In the genomic region with DNA sequence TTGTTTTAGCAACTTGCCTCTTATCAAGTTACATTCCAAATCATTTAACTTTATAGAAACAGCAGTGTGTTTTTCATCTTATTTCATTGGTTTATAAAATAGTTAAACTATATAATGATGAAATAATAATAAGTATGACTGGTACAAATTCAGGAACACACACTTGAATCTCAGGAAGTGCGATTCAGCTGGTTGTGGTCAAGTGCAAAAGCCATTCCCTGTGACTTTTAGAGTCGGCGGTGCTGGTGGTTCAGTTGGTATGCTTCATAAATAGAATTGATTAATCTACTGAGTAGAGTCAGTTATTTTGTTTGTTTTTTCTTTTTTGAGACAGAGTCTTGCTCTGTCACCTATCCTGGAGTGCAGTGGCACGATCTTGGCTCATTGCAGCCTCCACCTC, we compare ENCODE assay signal across 24 cellular contexts. TPM values are rescaled to one million over a fixed set of nuclear protein-coding genes. Genes with fewer than 3 reads are reported as not detected.
DNase-seq lines count a peak whose midpoint lies in the region; ATAC-seq, FAIRE-seq and TF ChIP-seq lines count a peak whose summit lies in the region.
"Had no signal": no experiment of that assay in that cellular context is flagged by ENCODE, and none has a peak within 500 bp of the region (broad histone marks: within the 10 kb centered on the region; RNA-seq: fewer than 3 reads in every experiment).

No MANE protein-coding gene starts in this region.

- CTCF ChIA-PET in HEK293 (lab: Yijun Ruan, JAX) = no interaction called here
- CTCF ChIA-PET in K562 (lab: Yijun Ruan, JAX; ENCODE audit: low intra/inter-chr PET ratio) = no interaction called here
- CTCF ChIA-PET in OCI-LY7 (lab: Charles Lee; ENCODE audit: unreplicated experiment) = no interaction called here

- H3K9ac ChIP-seq in BLaER1 treated with 17β-estradiol and CSF1 and Interleukin-3, amounts not matched to agents 10 nM and 100 nM = no peak overlapping the region
- no peak overlapping the region for H3K9ac ChIP-seq in K562 (ENCODE audit: insufficient read depth in 1 of 2, low read depth in 2 of 2, low read length in 2 of 2)

- H4K20me1 ChIP-seq in BLaER1 treated with 17β-estradiol and CSF1 and Interleukin-3, amounts not matched to agents 10 nM and 100 nM = peaks cover 0 to 3% (median 0%) of the 10 kb centered on the region in 11 experiments; a peak in 2 of 22 replicates
- no peaks in the 10 kb centered on the region for H4K20me1 ChIP-seq in K562 (replicated peaks; ENCODE audit: control insufficient read depth, insufficient read depth, low read length)
- H4K20me1 ChIP-seq in OCI-LY7 (ENCODE audit: insufficient read depth, low read length) = no peaks in the 10 kb centered on the region

- BruUV-seq in K562 (replicated peaks; lab: Mats Ljungman, UMichigan) (no TSS peak), OCI-LY7 (replicated peaks; lab: Mats Ljungman, UMichigan) (no TSS peak)

- no peak for DNase-seq in K562 (ENCODE audit: extremely low read depth in 1 of 4, low spot score in 3 of 4)
- DNase-seq in foreskin fibroblast = no peak
- no peak for DNase-seq in SK-N-DZ (ENCODE audit: low spot score)
- no peak for DNase-seq in OCI-LY7 (ENCODE audit: low spot score)
- DNase-seq in aorta = no peak
- DNase-seq: activated CD8-positive, alpha-beta T cell treated with anti-CD3 and anti-CD28 coated beads for 36 hours; activated effector memory CD4-positive, alpha-beta T cell treated with Interleukin-2 at 50 U/mL for 16 hours; colonic mucosa; effector memory CD4-positive, alpha-beta T cell; esophagus squamous epithelium; naive B cell; NCI-H1417; NCI-H82; occipital lobe; OCI-M1; T-helper 9 cell had no signal

- in situ Hi-C loops in K562 (cut with MboI) = no loop called here

- intact Hi-C loops in K562 (cut with micrococcal nuclease) = no loop called here
- intact Hi-C loops in OCI-LY7 (cut with micrococcal nuclease; ENCODE audit: unreplicated experiment) = no loop called here
- intact Hi-C loops in aorta (cut with DNase I) = no loop called here

- TF ChIP-seq CTCF in HEK293 (tag by site-specific recombination; IDR thresholded peaks at IDR 0.05) (no peak), K562 (IDR thresholded peaks at IDR 0.05 in 2 of 3, conservative IDR thresholded peaks at IDR 0.05 in 1 of 3; ENCODE audit: insufficient read depth in 2 of 3, low read depth in 1 of 3, low read length in 3 of 3) (no peak), foreskin fibroblast (IDR thresholded peaks at IDR 0.05; ENCODE audit: low read depth, low read length) (no peak), OCI-LY7 (conservative IDR thresholded peaks at IDR 0.05; ENCODE audit: low read length) (no peak)

- H2AFZ ChIP-seq in K562 (ENCODE audit: low read depth, low read length) (no peak overlapping the region), OCI-LY7 (ENCODE audit: low read length) (no peak overlapping the region)

- peak overlapping the region in 4 of 11 experiments; percentile 2 to 19 (median 6); a peak in 2 of 22 replicates for H3K27ac ChIP-seq in BLaER1 treated with 17β-estradiol and CSF1 and Interleukin-3, amounts not matched to agents 10 nM and 100 nM
- H3K27ac ChIP-seq in HEK293 (ENCODE audit: extremely low read depth, low read depth, low read length) (no peak overlapping the region), K562 (ENCODE audit: extremely low read depth, low read depth, low read length) (no peak overlapping the region), mesodermal cell (ENCODE audit: low read depth, low read length, severe bottlenecking) (peak overlapping the region; percentile 80), OCI-LY7 (ENCODE audit: low read depth, low read length, poor library complexity, severe bottlenecking) (no peak overlapping the region), aorta (ENCODE audit: low read depth in 1 of 2, low read length in 2 of 2) (no peak overlapping the region)
- H3K27ac ChIP-seq: C4-2B, colonic mucosa, esophagus squamous epithelium, right atrium auricular region had no signal

- H3K9me2 ChIP-seq in OCI-LY7 (ENCODE audit: insufficient read depth, low read length) = no peaks in the 10 kb centered on the region

- FAIRE-seq in K562 (lab: Jason Lieb, UNC) = no peak
- FAIRE-seq: GM12892 had no signal

- H3K9me1 ChIP-seq in K562 (ENCODE audit: control insufficient read depth, insufficient read depth, low read length) = no peaks in the 10 kb centered on the region

- peaks cover 6 to 29% (median 23%) of the 10 kb centered on the region in 11 experiments; a peak in 20 of 22 replicates for H3K9me3 ChIP-seq in BLaER1 treated with 17β-estradiol and CSF1 and Interleukin-3, amounts not matched to agents 10 nM and 100 nM (replicated peaks in 1 of 11)
- no peaks in the 10 kb centered on the region for H3K9me3 ChIP-seq in HEK293 (ENCODE audit: control insufficient read depth, insufficient read depth, low read depth, low read length)
- H3K9me3 ChIP-seq in K562 (replicated peaks; ENCODE audit: control insufficient read depth, insufficient read depth, low read depth, low read length) = no peaks in the 10 kb centered on the region
- no peaks in the 10 kb centered on the region for H3K9me3 ChIP-seq in mesodermal cell (ENCODE audit: control insufficient read depth, low read length)
- H3K9me3 ChIP-seq in OCI-LY7 (ENCODE audit: low read length) = no peaks in the 10 kb centered on the region
- no peaks in the 10 kb centered on the region for H3K9me3 ChIP-seq in aorta (ENCODE audit: control insufficient read depth, low read length)
- H3K9me3 ChIP-seq: colonic mucosa, esophagus squamous epithelium, HAP-1, right atrium auricular region had no signal

- no peak for ATAC-seq in K562
- ATAC-seq in aorta (ENCODE audit: low FRiP score) = no peak
- ATAC-seq: activated CD4-positive, CD25-positive, alpha-beta regulatory T cell treated with anti-CD3 and anti-CD28 coated beads, Interleukin-2, amount 50 U/mL, for 24 hours; activated CD8-positive, alpha-beta T cell treated with anti-CD3 and anti-CD28 coated beads for 36 hours had no signal

- POLR2A ChIA-PET in HEK293 (lab: Yijun Ruan, JAX) (no interaction called here), K562 (lab: Yijun Ruan, JAX) (no interaction called here), OCI-LY7 (lab: Charles Lee) (no interaction called here)

- no peak overlapping the region for H3K4me3 ChIP-seq in BLaER1 treated with 17β-estradiol and CSF1 and Interleukin-3, amounts not matched to agents 10 nM and 100 nM
- H3K4me3 ChIP-seq in HEK293 (ENCODE audit: low read depth, low read length) (no peak overlapping the region), K562 (no peak overlapping the region), mesodermal cell (ENCODE audit: extremely low read depth, insufficient read depth, low read length, poor library complexity, severe bottlenecking) (no peak overlapping the region), foreskin fibroblast (ENCODE audit: low read depth in 1 of 2, low read length in 2 of 2) (no peak overlapping the region), OCI-LY7 (ENCODE audit: low read depth, low read length, poor library complexity, severe bottlenecking) (no peak overlapping the region), aorta (ENCODE audit: low read length in 2 of 2) (no peak overlapping the region)
- H3K4me3 ChIP-seq: colonic mucosa, esophagus squamous epithelium, HAP-1, right atrium auricular region had no signal

- TF ChIP-seq RAD21 in K562 (CRISPR knock-in tag; conservative IDR thresholded peaks at IDR 0.05 in 1 of 2, IDR thresholded peaks at IDR 0.05 in 1 of 2) = no peak

- no peaks in the 10 kb centered on the region for H3K27me3 ChIP-seq in BLaER1 treated with 17β-estradiol and CSF1 and Interleukin-3, amounts not matched to agents 10 nM and 100 nM
- H3K27me3 ChIP-seq in K562 (ENCODE audit: control insufficient read depth in 2 of 2, insufficient read depth in 2 of 2, low read length in 2 of 2) (no peaks in the 10 kb centered on the region), aorta (ENCODE audit: control insufficient read depth in 1 of 2, insufficient read depth in 2 of 2, low read length in 1 of 2) (no peaks in the 10 kb centered on the region)
- H3K27me3 ChIP-seq: colonic mucosa, esophagus squamous epithelium, right atrium auricular region had no signal

- no peak for TF ChIP-seq POLR2A in K562 (conservative IDR thresholded peaks at IDR 0.05)

- peaks cover 85 to 95% (median 90%) of the 10 kb centered on the region in 11 experiments for H3K36me3 ChIP-seq in BLaER1 treated with 17β-estradiol and CSF1 and Interleukin-3, amounts not matched to agents 10 nM and 100 nM
- H3K36me3 ChIP-seq in HEK293 (ENCODE audit: control insufficient read depth in 2 of 2, insufficient read depth in 1 of 2, low read length in 2 of 2) (peaks cover 7 to 55% of the 10 kb centered on the region in 2 experiments; a peak in 1 of 3 replicates), K562 (ENCODE audit: control insufficient read depth, insufficient read depth, low read length) (peaks cover 82% of the 10 kb centered on the region), mesodermal cell (ENCODE audit: control insufficient read depth, insufficient read depth, low read length) (peaks cover 56% of the 10 kb centered on the region), OCI-LY7 (ENCODE audit: insufficient read depth, low read length) (peaks cover 88% of the 10 kb centered on the region), aorta (ENCODE audit: control insufficient read depth in 1 of 2, insufficient read depth in 2 of 2, low read length in 1 of 2) (peaks cover 5% of the 10 kb centered on the region in 2 donors)

- no peaks in the 10 kb centered on the region for H3K79me2 ChIP-seq in K562 (ENCODE audit: control insufficient read depth, insufficient read depth, low read length)
- no peaks in the 10 kb centered on the region for H3K79me2 ChIP-seq in OCI-LY7 (ENCODE audit: insufficient read depth, low read depth, low read length)

- peak overlapping the region; percentile 2 to 50 (median 31); a peak in 13 of 22 replicates for H3K4me2 ChIP-seq in BLaER1 treated with 17β-estradiol and CSF1 and Interleukin-3, amounts not matched to agents 10 nM and 100 nM
- H3K4me2 ChIP-seq in K562 (ENCODE audit: insufficient read depth, low read length) (no peak overlapping the region), OCI-LY7 (ENCODE audit: low read length) (no peak overlapping the region)

- WGBS in K562 (ENCODE audit: insufficient coverage, low coverage, missing lambda C conversion rate) = 89% methylated on average over 4 of the region's 4 CpGs
- 97 to 100% methylated on average over 4 of the region's 4 CpGs for WGBS in mesodermal cell (ENCODE audit: insufficient coverage in 2 of 2), 2 experiments
- WGBS in aorta, 2 donors = 90 to 91% methylated on average over 4 of the region's 4 CpGs

- H3K4me1 ChIP-seq in BLaER1 treated with 17β-estradiol and CSF1 and Interleukin-3, amounts not matched to agents 10 nM and 100 nM = peaks cover 12 to 29% (median 20%) of the 10 kb centered on the region in 10 experiments; a peak in 19 of 20 replicates
- H3K4me1 ChIP-seq in HEK293 (ENCODE audit: control insufficient read depth, insufficient read depth, low read length) (no peaks in the 10 kb centered on the region), K562 (replicated peaks in 1 of 2; ENCODE audit: control insufficient read depth in 2 of 2, insufficient read depth in 2 of 2, low read length in 2 of 2) (no peaks in the 10 kb centered on the region), mesodermal cell (ENCODE audit: control insufficient read depth, insufficient read depth, low read length, poor library complexity, severe bottlenecking) (peaks cover 17% of the 10 kb centered on the region), OCI-LY7 (ENCODE audit: insufficient read depth, low read length, poor library complexity, severe bottlenecking) (no peaks in the 10 kb centered on the region), aorta (ENCODE audit: control insufficient read depth in 1 of 2, insufficient read depth in 2 of 2, low read length in 2 of 2) (no peaks in the 10 kb centered on the region)
- H3K4me1 ChIP-seq: colonic mucosa, esophagus squamous epithelium had no signal

- no peak for TF ChIP-seq EP300 in K562 (IDR thresholded peaks at IDR 0.05; ENCODE audit: low read length)

RNA-seq across cellular contexts. Expression of gene SACM1L, which starts 22.7 kb away (rescaled TPM):
- total RNA-seq in K562 (2011; cell fraction: chromatin; rRNA removed; ENCODE audit: low replicate concordance) = 66.1 and 180 TPM in 2 replicates
- 30.4 and 44.0 TPM in 2 replicates for total RNA-seq in K562 (2011; cell fraction: nucleolus; rRNA removed)
- 88.9 and 111 TPM in 2 replicates for total RNA-seq in K562 (2011; cell fraction: nucleoplasm; rRNA removed)
- total RNA-seq in K562 (2014; rRNA removed) (25.7 and 29.6 TPM in 2 replicates), K562 (2014; rRNA removed; fragmentation: Illumina TruSeq; extraction: Trizol) (37.4 and 41.8 TPM in 2 replicates), K562 (2015; rRNA removed; fragmentation: Illumina TruSeq; extraction: Trizol) (32.8 and 39.3 TPM in 2 replicates), K562 (2021) (51.2 and 52.7 TPM in 2 replicates), OCI-LY7 (2022) (54.9 and 59.4 TPM in 2 replicates), aorta (10 to 100 TPM; 44.5 to 52.3 TPM)
- polyA plus RNA-seq in K562 (2011; rRNA removed) (56.6 and 67.2 TPM in 2 replicates), K562 (2014; fragmentation: Illumina TruSeq; extraction: Trizol) (45.3 and 50.4 TPM in 2 replicates), K562 (2014; fragmentation: Nextera tagmentation; extraction: Ambion mirVana) (10 to 100 TPM; 33.0 to 50.4 TPM), K562 (2014; rRNA removed) (40.3 and 43.5 TPM in 2 replicates), aorta (10 to 100 TPM; 16.4 to 25.9 TPM)
- 7.9 and 21.0 TPM in 2 replicates for polyA plus RNA-seq in K562 (2011; cell fraction: cytosol; rRNA removed)
- polyA plus RNA-seq in K562 (2011; cell fraction: nucleus; rRNA removed) = 48.2 and 64.0 TPM in 2 replicates
- 38.5 and 66.8 TPM in 2 replicates for polyA plus RNA-seq in K562 (2012)
- 66.2 and 77.8 TPM in 2 replicates for polyA minus RNA-seq in K562 (2011; rRNA and poly(A)+ RNA removed)
- polyA minus RNA-seq in K562 (2011; cell fraction: cytosol; rRNA and poly(A)+ RNA removed) = 36.9 and 46.6 TPM in 2 replicates
- 47.9 and 88.0 TPM in 2 replicates for polyA minus RNA-seq in K562 (2011; cell fraction: nucleus; rRNA and poly(A)+ RNA removed)
- 35.1 TPM for polyA plus RNA-seq in mesodermal cell (2013, experiment 1 of 2)
- polyA plus RNA-seq in mesodermal cell (2013, experiment 2 of 2) = 37.1 TPM
- polyA plus RNA-seq in SK-N-DZ (2014; cell fraction: cytosol; rRNA removed) = 27.6 and 30.3 TPM in 2 replicates
- 74.3 and 83.3 TPM in 2 replicates for polyA plus RNA-seq in SK-N-DZ (2014; cell fraction: nucleus; rRNA removed)
- total RNA-seq in OCI-LY7 (2014; rRNA removed; shearing (Covaris generic)) = 35.5 and 35.9 TPM in 2 replicates

Comparison
In these comparisons a context has a peak if more than half of its experiments do, and no peak if none do; other contexts are left out.
1. H3K4me2 ChIP-seq: peak in BLaER1 treated with 17β-estradiol and CSF1 and Interleukin-3, amounts not matched to agents 10 nM and 100 nM (11 of 11); none in K562 (single experiment) and OCI-LY7 (single experiment).